Comparison of ENCODE assay signal across 8 cellular contexts in the genomic region with DNA sequence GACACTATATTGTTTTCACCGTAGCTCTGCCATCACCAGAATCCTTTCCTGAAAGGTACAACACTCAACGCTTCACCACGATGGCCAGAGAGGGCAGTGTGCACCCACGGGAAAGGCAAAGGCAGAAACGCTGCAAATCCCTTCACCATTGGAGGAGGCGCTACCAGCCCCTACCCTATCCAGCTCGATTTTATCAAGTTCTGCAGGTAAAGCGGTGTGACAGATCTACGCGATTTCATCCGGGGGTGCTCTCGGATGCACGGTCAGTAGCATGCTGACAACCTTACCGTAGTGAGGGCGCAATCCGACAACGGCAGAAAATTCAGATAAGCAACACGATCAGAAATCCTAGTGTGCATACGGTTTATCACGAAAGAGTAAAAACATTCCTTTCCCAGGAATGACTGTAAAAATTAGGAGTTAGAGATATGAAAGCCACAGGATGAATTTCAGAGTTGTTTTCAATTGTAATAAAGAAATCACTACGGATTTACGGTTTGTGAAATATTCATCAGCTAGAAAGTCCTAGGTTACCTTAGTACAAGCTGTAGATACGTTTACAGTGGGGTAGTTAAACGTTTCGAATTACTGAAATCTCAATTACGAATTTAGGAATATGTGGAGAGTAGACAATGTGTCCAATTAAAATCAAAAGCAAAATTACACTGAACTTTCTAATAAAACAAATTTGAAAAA. TPM values are rescaled to one million over a fixed set of nuclear protein-coding genes. Genes with fewer than 3 reads are reported as not detected.
DNase-seq lines count a peak whose midpoint lies in the region; ATAC-seq, FAIRE-seq and TF ChIP-seq lines count a peak whose summit lies in the region.

No MANE protein-coding gene starts in this region.

- H3K4me2 ChIP-seq in endothelial cell of umbilical vein (ENCODE audit: insufficient read depth, low read length), result peak overlapping the region; percentile 98

- TF ChIP-seq CTCF in D721Med (IDR thresholded peaks at IDR 0.05; ENCODE audit: insufficient read depth, missing control alignments), result peak; percentile 99
- peak; percentile 94 to 96 for TF ChIP-seq CTCF in endothelial cell of umbilical vein (IDR thresholded peaks at IDR 0.05; ENCODE audit: extremely low read depth in 1 of 2, insufficient read depth in 1 of 2, low read depth in 1 of 2, low read length in 2 of 2)

- FAIRE-seq in D721Med (lab: Jason Lieb, UNC), result no peak
- FAIRE-seq in endothelial cell of umbilical vein (lab: Jason Lieb, UNC), result peak; percentile 94

- H3K27me3 ChIP-seq in endothelial cell of umbilical vein (ENCODE audit: control insufficient read depth in 2 of 2, insufficient read depth in 2 of 2, low read length in 2 of 2) (no peaks in the 10 kb centered on the region), mononuclear cell (ENCODE audit: insufficient read depth, low read length) (peaks cover 17% of the 10 kb centered on the region)

- CTCF ChIA-PET in endothelial cell of umbilical vein (lab: Charles Lee), result interaction anchor here (0.5 to 6.5 kb wide), 47 partner anchors 10 to 1481 kb away, joined by 3 to 199 read pairs (median 4); a partner anchor contains a TSS

- dilution Hi-C loops in endothelial cell of umbilical vein (cut with MboI; ENCODE audit: extremely low pct_ligation_motif_present, low sequenced_read_pairs), result no loop called here

- H3K4me1 ChIP-seq in endothelial cell of umbilical vein (ENCODE audit: control insufficient read depth, extremely low read depth, insufficient read depth, low read length) (peaks cover 12% of the 10 kb centered on the region), mononuclear cell (ENCODE audit: insufficient read depth, low read length) (peaks cover 30% of the 10 kb centered on the region)

- no peak overlapping the region for H3K27ac ChIP-seq in endothelial cell of umbilical vein (ENCODE audit: insufficient read depth, low read depth, low read length)

- H2AFZ ChIP-seq in endothelial cell of umbilical vein (ENCODE audit: low read depth, low read length), result peak overlapping the region; percentile 87

- peak overlapping the region; percentile 88 for H3K9ac ChIP-seq in endothelial cell of umbilical vein (replicated peaks; ENCODE audit: extremely low read depth, insufficient read depth, low read length)

- H3K79me2 ChIP-seq in endothelial cell of umbilical vein (ENCODE audit: control insufficient read depth, insufficient read depth, low read length), result peaks cover 18% of the 10 kb centered on the region

- H3K9me1 ChIP-seq in endothelial cell of umbilical vein (replicated peaks; ENCODE audit: control insufficient read depth, extremely low read depth, insufficient read depth, low read length), result no peaks in the 10 kb centered on the region

- POLR2A ChIA-PET in endothelial cell of umbilical vein (lab: Charles Lee), result no interaction called here

- no peak for TF ChIP-seq POLR2A in endothelial cell of umbilical vein (IDR thresholded peaks at IDR 0.05; ENCODE audit: low read depth, low read length)

- H3K36me3 ChIP-seq in endothelial cell of umbilical vein (ENCODE audit: control insufficient read depth in 2 of 2, extremely low read depth in 1 of 2, insufficient read depth in 2 of 2, low read length in 2 of 2), result no peaks in the 10 kb centered on the region

- TSS peak; percentile 32 for BruUV-seq in endothelial cell of umbilical vein (replicated peaks; lab: Mats Ljungman, UMichigan)

- peak; percentile 49 for ATAC-seq in GM21360 (IDR thresholded peaks at IDR 0.05; ENCODE audit: unreplicated experiment)

- H3K4me3 ChIP-seq in endothelial cell of umbilical vein (replicated peaks in 1 of 3; ENCODE audit: insufficient read depth in 1 of 3, low read depth in 1 of 3, low read length in 3 of 3) (peak overlapping the region; percentile 62 to 83 (median 69)), mononuclear cell (ENCODE audit: low read length) (peak overlapping the region; percentile 45)

- no peaks in the 10 kb centered on the region for H4K20me1 ChIP-seq in endothelial cell of umbilical vein (replicated peaks; ENCODE audit: control insufficient read depth, extremely low read depth, insufficient read depth, low read length)

- intact Hi-C loops in endothelial cell of umbilical vein (cut with micrococcal nuclease), result loop anchor here (1.0 to 5.0 kb wide), 8 partner anchors 17 to 1014 kb away; a partner anchor contains a TSS

- no peak for DNase-seq in D721Med (ENCODE audit: insufficient read length, low spot score)
- peak; percentile 73 for DNase-seq in HT1080 (ENCODE audit: low read depth)
- peak; percentile 75 for DNase-seq in NOMO-1 treated with dmso at 0.1 percent for 144 hours (lab: John Stamatoyannopoulos, UW; ENCODE audit: unreplicated experiment)
- DNase-seq in activated CD8-positive, alpha-beta memory T cell treated with anti-CD3 and anti-CD28 coated beads, Interleukin-2, amount 50 U/mL, for 24 hours (ENCODE audit: extremely low read depth), result peak; percentile 53
- peak; percentile 90 for DNase-seq in endothelial cell of umbilical vein (ENCODE audit: low read depth, low spot score)
- peak; percentile 65 for DNase-seq in stimulated activated CD8-positive, alpha-beta memory T cell treated with anti-CD3 and anti-CD28 coated beads, Interleukin-4, amount 100 ng/mL, for 24 hours (ENCODE audit: low read depth)

- H3K9me3 ChIP-seq in endothelial cell of umbilical vein (replicated peaks; ENCODE audit: control insufficient read depth, insufficient read depth, low read length) (no peaks in the 10 kb centered on the region), mononuclear cell (ENCODE audit: low read depth, low read length) (no peaks in the 10 kb centered on the region)

TF ChIP-seq in endothelial cell of umbilical vein, 7 proteins besides CTCF, POLR2A, EP300 and RAD21:
- peak; percentile 53 for TF ChIP-seq GATA2 (IDR thresholded peaks at IDR 0.05; ENCODE audit: insufficient read depth, insufficient read length, low read depth, low read length)
- no peak for TF ChIP-seq POLR2AphosphoS5 (IDR thresholded peaks at IDR 0.05; ENCODE audit: insufficient read depth, low read depth, low read length)

RNA-seq across cellular contexts. Expression of a gene that starts 1.8 kb away (rescaled TPM):
- total RNA-seq in HT1080 (2014; rRNA removed; shearing (Covaris generic)), result 88.8 and 101 TPM in 2 replicates
- 101 and 113 TPM in 2 replicates for polyA plus RNA-seq in HT1080 (2015; cell fraction: cytosol; rRNA removed)
- polyA plus RNA-seq in HT1080 (2015; cell fraction: nucleus; rRNA removed), result 63.6 and 72.0 TPM in 2 replicates
- total RNA-seq in endothelial cell of umbilical vein (24.8 and 27.6 TPM in 2 replicates), mononuclear cell (7.2 TPM)
- polyA plus RNA-seq in endothelial cell of umbilical vein, result 15.5 and 18.4 TPM in 2 replicates
- 37.5 and 45.4 TPM in 2 replicates for polyA plus RNA-seq in endothelial cell of umbilical vein (2011; cell fraction: cytosol; rRNA removed)
- polyA plus RNA-seq in endothelial cell of umbilical vein (2011; cell fraction: nucleus; rRNA removed), result 28.6 and 37.5 TPM in 2 replicates
- polyA plus RNA-seq in endothelial cell of umbilical vein (2012), result 35.8 and 61.1 TPM in 2 replicates
- polyA minus RNA-seq in endothelial cell of umbilical vein, result 24.7 and 26.3 TPM in 2 replicates
- 26.2 TPM for polyA minus RNA-seq in endothelial cell of umbilical vein (2011; cell fraction: cytosol; rRNA and poly(A)+ RNA removed)
- 11.0 TPM in 2 replicates for polyA minus RNA-seq in endothelial cell of umbilical vein (2011; cell fraction: nucleus; rRNA and poly(A)+ RNA removed)
